Comparison of ENCODE assay signal across 17 cellular contexts in genomic region chr2:127485694-127486071, GRCh38. TPM values are rescaled to one million over a fixed set of nuclear protein-coding genes. Genes with fewer than 3 reads are reported as not detected.
A peak's percentile ranks its signal among the peaks of the same experiment; 100 is the strongest.
DNase-seq lines count a peak whose midpoint lies in the region; ATAC-seq and TF ChIP-seq lines count a peak whose summit lies in the region.
"Had no signal": no experiment of that assay in that cellular context is flagged by ENCODE, and none has a peak within 500 bp of the region (broad histone marks: within the 10 kb centered on the region; RNA-seq: fewer than 3 reads in every experiment).

No MANE protein-coding gene starts in this region.

- peaks cover 50% of the 10 kb centered on the region for H3K36me3 Mint-ChIP-seq in T-helper 1 cell treated with Interleukin-12 subunit alpha and Interleukin-12 subunit beta and Interleukin-4 antibody, amounts not matched to agents 30 μg/mL and 1 μg/mL, for 36 hours (ENCODE audit: low read depth)
- peaks cover 62% of the 10 kb centered on the region for H3K36me3 Mint-ChIP-seq in activated T-helper 1 cell treated with anti-CD3 and anti-CD28 coated beads, Interleukin-12 subunit alpha, Interleukin-12 subunit beta, Interleukin-2, Interleukin-4 antibody, amounts not matched to agents 30 ng/mL and 10 ng/mL and 1 ng/mL, durations not matched to agents 14 hours and 24 hours and 36 hours (ENCODE audit: low read depth)
- H3K36me3 Mint-ChIP-seq in natural killer cell, result peaks cover 21% of the 10 kb centered on the region

- intact Hi-C loops in activated T-helper 1 cell treated with anti-CD3 and anti-CD28 coated beads, Interleukin-12 subunit alpha, Interleukin-12 subunit beta, Interleukin-2, Interleukin-4 antibody, amounts not matched to agents 30 ng/mL and 10 ng/mL and 1 ng/mL, durations not matched to agents 14 hours and 24 hours and 36 hours (cut with micrococcal nuclease), result no loop called here
- intact Hi-C loops in natural killer cell (cut with micrococcal nuclease) (loop anchor here (10.0 kb wide), 1 partner anchor 291 kb away; no protein-coding TSS in a partner anchor), prostate gland (cut with DNase I) (no loop called here)

- ATAC-seq in GM18502 (IDR thresholded peaks at IDR 0.05; ENCODE audit: poor library complexity, unreplicated experiment) (peak; percentile 67), natural killer cell (peak; percentile 63 to 74 (median 69)), GM21515 (IDR thresholded peaks at IDR 0.05; ENCODE audit: unreplicated experiment) (no peak)
- ATAC-seq: right cardiac atrium had no signal

- peaks cover 0 to 4% of the 10 kb centered on the region in 2 donors for H3K36me3 ChIP-seq in prostate gland

- H3K27ac Mint-ChIP-seq in T-helper 1 cell treated with Interleukin-12 subunit alpha and Interleukin-12 subunit beta and Interleukin-4 antibody, amounts not matched to agents 30 μg/mL and 1 μg/mL, for 36 hours, result peak overlapping the region; percentile 61
- H3K27ac Mint-ChIP-seq in activated T-helper 1 cell treated with anti-CD3 and anti-CD28 coated beads, Interleukin-12 subunit alpha, Interleukin-12 subunit beta, Interleukin-2, Interleukin-4 antibody, amounts not matched to agents 30 ng/mL and 10 ng/mL and 1 ng/mL, durations not matched to agents 14 hours and 24 hours and 36 hours, result peak overlapping the region; percentile 59
- H3K27ac Mint-ChIP-seq in natural killer cell, result peak overlapping the region; percentile 82 to 90

- H3K27ac ChIP-seq in prostate gland, result no peak overlapping the region
- H3K27ac ChIP-seq: WERI-Rb-1 had no signal

- H3K4me1 ChIP-seq in prostate gland (replicated peaks), result no peaks in the 10 kb centered on the region
- H3K4me1 ChIP-seq: Caco-2 had no signal

- no peak for TF ChIP-seq CTCF in natural killer cell (IDR thresholded peaks at IDR 0.05)
- TF ChIP-seq CTCF in prostate gland (IDR thresholded peaks at IDR 0.05), result no peak

- H3K4me3 Mint-ChIP-seq in T-helper 1 cell treated with Interleukin-12 subunit alpha and Interleukin-12 subunit beta and Interleukin-4 antibody, amounts not matched to agents 30 μg/mL and 1 μg/mL, for 36 hours, result peak overlapping the region; percentile 18
- peak overlapping the region; percentile 37 for H3K4me3 Mint-ChIP-seq in activated T-helper 1 cell treated with anti-CD3 and anti-CD28 coated beads, Interleukin-12 subunit alpha, Interleukin-12 subunit beta, Interleukin-2, Interleukin-4 antibody, amounts not matched to agents 30 ng/mL and 10 ng/mL and 1 ng/mL, durations not matched to agents 14 hours and 24 hours and 36 hours
- peak overlapping the region; percentile 55 for H3K4me3 Mint-ChIP-seq in natural killer cell
- H3K4me3 Mint-ChIP-seq: dendritic cell treated with granulocyte-macrophage colony-stimulating factor and Interleukin-4, amounts not matched to agents 40 ng/mL and 50 ng/mL, for 4 days had no signal

- no peaks in the 10 kb centered on the region for H3K27me3 ChIP-seq in prostate gland (replicated peaks; ENCODE audit: insufficient read depth)

- no peak for DNase-seq in T-helper 1 cell
- DNase-seq in activated T-helper 1 cell treated with anti-CD3 and anti-CD28 coated beads, Interleukin-12 subunit alpha, Interleukin-12 subunit beta, Interleukin-2, Interleukin-4 antibody, amounts not matched to agents 30 ng/mL and 10 ng/mL and 1 ng/mL, durations not matched to agents 14 hours and 24 hours and 36 hours (ENCODE audit: low spot score), result no peak
- DNase-seq in natural killer cell, result no peak
- DNase-seq in prostate gland (ENCODE audit: low spot score), result no peak
- DNase-seq in stimulated activated CD4-positive, alpha-beta T cell treated with anti-CD3 and anti-CD28 coated beads, Interleukin-2, amount 100 ng/mL, for 24 hours, result no peak
- DNase-seq: Caco-2, MM.1S, NCI-H774, right cardiac atrium, trophoblast cell, WERI-Rb-1 had no signal

- no peaks in the 10 kb centered on the region for H3K9me3 Mint-ChIP-seq in T-helper 1 cell treated with Interleukin-12 subunit alpha and Interleukin-12 subunit beta and Interleukin-4 antibody, amounts not matched to agents 30 μg/mL and 1 μg/mL, for 36 hours
- H3K9me3 Mint-ChIP-seq in activated T-helper 1 cell treated with anti-CD3 and anti-CD28 coated beads, Interleukin-12 subunit alpha, Interleukin-12 subunit beta, Interleukin-2, Interleukin-4 antibody, amounts not matched to agents 30 ng/mL and 10 ng/mL and 1 ng/mL, durations not matched to agents 14 hours and 24 hours and 36 hours, result no peaks in the 10 kb centered on the region
- no peaks in the 10 kb centered on the region for H3K9me3 Mint-ChIP-seq in natural killer cell
- H3K9me3 Mint-ChIP-seq: dendritic cell treated with granulocyte-macrophage colony-stimulating factor and Interleukin-4, amounts not matched to agents 40 ng/mL and 50 ng/mL, for 4 days; neural crest cell had no signal

- H3K9me3 ChIP-seq in prostate gland, result no peaks in the 10 kb centered on the region
- H3K9me3 ChIP-seq: Caco-2 had no signal

- H3K27me3 Mint-ChIP-seq in T-helper 1 cell treated with Interleukin-12 subunit alpha and Interleukin-12 subunit beta and Interleukin-4 antibody, amounts not matched to agents 30 μg/mL and 1 μg/mL, for 36 hours (ENCODE audit: low read depth), result no peaks in the 10 kb centered on the region
- H3K27me3 Mint-ChIP-seq in activated T-helper 1 cell treated with anti-CD3 and anti-CD28 coated beads, Interleukin-12 subunit alpha, Interleukin-12 subunit beta, Interleukin-2, Interleukin-4 antibody, amounts not matched to agents 30 ng/mL and 10 ng/mL and 1 ng/mL, durations not matched to agents 14 hours and 24 hours and 36 hours (ENCODE audit: insufficient read depth), result no peaks in the 10 kb centered on the region
- H3K27me3 Mint-ChIP-seq in natural killer cell (ENCODE audit: low read depth in 2 of 2), result no peaks in the 10 kb centered on the region
- H3K27me3 Mint-ChIP-seq: dendritic cell treated with granulocyte-macrophage colony-stimulating factor and Interleukin-4, amounts not matched to agents 40 ng/mL and 50 ng/mL, for 4 days had no signal

- no peak for TF ChIP-seq POLR2A in prostate gland (IDR thresholded peaks at IDR 0.05)

- H3K4me1 Mint-ChIP-seq in T-helper 1 cell treated with Interleukin-12 subunit alpha and Interleukin-12 subunit beta and Interleukin-4 antibody, amounts not matched to agents 30 μg/mL and 1 μg/mL, for 36 hours (ENCODE audit: low read depth), result peaks cover 22% of the 10 kb centered on the region
- H3K4me1 Mint-ChIP-seq in activated T-helper 1 cell treated with anti-CD3 and anti-CD28 coated beads, Interleukin-12 subunit alpha, Interleukin-12 subunit beta, Interleukin-2, Interleukin-4 antibody, amounts not matched to agents 30 ng/mL and 10 ng/mL and 1 ng/mL, durations not matched to agents 14 hours and 24 hours and 36 hours (ENCODE audit: low read depth), result peaks cover 27% of the 10 kb centered on the region
- peaks cover 30 to 37% of the 10 kb centered on the region in 2 donors for H3K4me1 Mint-ChIP-seq in natural killer cell

- H3K4me3 ChIP-seq in prostate gland, result no peak overlapping the region

- 90% methylated on average over 5 of the region's 5 CpGs for WGBS in prostate gland

RNA-seq across cellular contexts. Expression of gene IWS1, which starts 40.6 kb away (rescaled TPM):
- 52.3 and 57.6 TPM in 2 replicates for total RNA-seq in activated T-helper 1 cell treated with anti-CD3 and anti-CD28 coated beads, Interleukin-12 subunit alpha, Interleukin-12 subunit beta, Interleukin-2, Interleukin-4 antibody, amounts not matched to agents 30 ng/mL and 10 ng/mL and 1 ng/mL, durations not matched to agents 14 hours and 24 hours and 36 hours
- 10 to 100 TPM; 21.7 to 27.1 (median 23.9) TPM for total RNA-seq in natural killer cell
- total RNA-seq in prostate gland, result 10 to 100 TPM; 36.6 to 42.3 TPM

RNA-seq across cellular contexts. Expression of gene MYO7B, which starts 49.8 kb away (rescaled TPM):
- total RNA-seq in activated T-helper 1 cell treated with anti-CD3 and anti-CD28 coated beads, Interleukin-12 subunit alpha, Interleukin-12 subunit beta, Interleukin-2, Interleukin-4 antibody, amounts not matched to agents 30 ng/mL and 10 ng/mL and 1 ng/mL, durations not matched to agents 14 hours and 24 hours and 36 hours, result 0.10 and 0.12 TPM in 2 replicates
- total RNA-seq in natural killer cell, result under 1 TPM; 0.14 to 0.45 (median 0.25) TPM
- total RNA-seq in prostate gland, result 1 to 10 TPM in 1 of 2 donors, not detected in 1; 1.4 TPM
- total RNA-seq: epithelial cell of proximal tubule had no signal
